In the genomic region with DNA sequence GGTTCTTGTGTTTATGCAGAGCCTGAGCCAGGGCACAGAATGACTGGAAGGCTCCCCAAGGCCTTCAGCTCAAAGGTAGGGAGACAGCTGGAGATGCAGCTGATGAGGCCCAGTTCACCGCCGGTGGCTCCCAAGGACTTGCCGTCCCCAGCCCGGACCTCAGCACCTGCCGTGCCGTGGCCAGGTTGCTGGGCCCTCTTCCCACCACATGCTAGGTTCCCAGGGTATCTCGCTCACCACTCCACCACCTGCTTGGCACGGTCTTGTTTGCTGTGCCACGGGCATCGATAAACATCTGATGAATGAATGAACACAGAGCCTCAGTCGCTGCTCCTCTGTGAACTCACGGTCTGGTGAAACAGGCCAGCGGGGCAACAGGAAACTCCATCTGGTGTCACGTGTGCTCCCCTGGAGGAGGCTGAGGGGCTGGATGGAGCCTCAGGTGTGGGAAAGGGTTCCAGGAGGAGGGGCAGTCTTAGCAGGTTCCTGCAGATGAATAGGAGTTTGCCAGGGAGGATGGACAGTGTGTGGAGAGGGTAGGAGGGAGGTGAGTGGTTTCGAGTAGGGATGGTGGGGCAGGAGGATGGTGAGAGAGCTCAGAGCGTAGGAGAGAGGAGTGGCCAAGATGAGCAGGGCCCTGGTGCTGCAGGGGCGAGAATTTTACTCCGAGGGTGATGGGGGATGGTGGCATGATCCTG, we compare ENCODE assay signal across 1 cellular context.
TF ChIP-seq lines count a peak whose summit lies in the region.

No MANE protein-coding gene starts in this region.

TF ChIP-seq in H1, 55 proteins besides CTCF, POLR2A, EP300 and RAD21:
- TF ChIP-seq TBP (IDR thresholded peaks at IDR 0.05; ENCODE audit: low read depth, low read length) (no peak), RXRA (IDR thresholded peaks at IDR 0.05; ENCODE audit: insufficient read depth, low read depth, low read length) (no peak), GABPA (IDR thresholded peaks at IDR 0.05; ENCODE audit: borderline replicate concordance, insufficient read depth, low read length) (no peak), SUZ12 (IDR thresholded peaks at IDR 0.05; ENCODE audit: low read length) (no peak), SIRT6 (IDR thresholded peaks at IDR 0.05; ENCODE audit: low read length) (no peak), KDM1A (IDR thresholded peaks at IDR 0.05; ENCODE audit: borderline replicate concordance, low read length) (no peak), EZH2 (IDR thresholded peaks at IDR 0.05; ENCODE audit: low read depth, low read length, severe bottlenecking) (no peak), JUND (IDR thresholded peaks at IDR 0.05; ENCODE audit: low read length) (no peak), SIN3A (conservative IDR thresholded peaks at IDR 0.05 in 1 of 2, IDR thresholded peaks at IDR 0.05 in 1 of 2; ENCODE audit: low read depth in 1 of 2, low read length in 2 of 2) (no peak), TCF12 (IDR thresholded peaks at IDR 0.05; ENCODE audit: low read depth, low read length) (no peak), CHD2 (IDR thresholded peaks at IDR 0.05; ENCODE audit: low read length) (no peak)
- TF ChIP-seq, protein P1, sequence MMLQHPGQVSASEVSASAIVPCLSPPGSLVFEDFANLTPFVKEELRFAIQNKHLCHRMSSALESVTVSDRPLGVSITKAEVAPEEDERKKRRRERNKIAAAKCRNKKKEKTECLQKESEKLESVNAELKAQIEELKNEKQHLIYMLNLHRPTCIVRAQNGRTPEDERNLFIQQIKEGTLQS (IDR thresholded peaks at IDR 0.05; ENCODE audit: insufficient read depth, low read depth, low read length) = no peak
- TF ChIP-seq, protein P2, sequence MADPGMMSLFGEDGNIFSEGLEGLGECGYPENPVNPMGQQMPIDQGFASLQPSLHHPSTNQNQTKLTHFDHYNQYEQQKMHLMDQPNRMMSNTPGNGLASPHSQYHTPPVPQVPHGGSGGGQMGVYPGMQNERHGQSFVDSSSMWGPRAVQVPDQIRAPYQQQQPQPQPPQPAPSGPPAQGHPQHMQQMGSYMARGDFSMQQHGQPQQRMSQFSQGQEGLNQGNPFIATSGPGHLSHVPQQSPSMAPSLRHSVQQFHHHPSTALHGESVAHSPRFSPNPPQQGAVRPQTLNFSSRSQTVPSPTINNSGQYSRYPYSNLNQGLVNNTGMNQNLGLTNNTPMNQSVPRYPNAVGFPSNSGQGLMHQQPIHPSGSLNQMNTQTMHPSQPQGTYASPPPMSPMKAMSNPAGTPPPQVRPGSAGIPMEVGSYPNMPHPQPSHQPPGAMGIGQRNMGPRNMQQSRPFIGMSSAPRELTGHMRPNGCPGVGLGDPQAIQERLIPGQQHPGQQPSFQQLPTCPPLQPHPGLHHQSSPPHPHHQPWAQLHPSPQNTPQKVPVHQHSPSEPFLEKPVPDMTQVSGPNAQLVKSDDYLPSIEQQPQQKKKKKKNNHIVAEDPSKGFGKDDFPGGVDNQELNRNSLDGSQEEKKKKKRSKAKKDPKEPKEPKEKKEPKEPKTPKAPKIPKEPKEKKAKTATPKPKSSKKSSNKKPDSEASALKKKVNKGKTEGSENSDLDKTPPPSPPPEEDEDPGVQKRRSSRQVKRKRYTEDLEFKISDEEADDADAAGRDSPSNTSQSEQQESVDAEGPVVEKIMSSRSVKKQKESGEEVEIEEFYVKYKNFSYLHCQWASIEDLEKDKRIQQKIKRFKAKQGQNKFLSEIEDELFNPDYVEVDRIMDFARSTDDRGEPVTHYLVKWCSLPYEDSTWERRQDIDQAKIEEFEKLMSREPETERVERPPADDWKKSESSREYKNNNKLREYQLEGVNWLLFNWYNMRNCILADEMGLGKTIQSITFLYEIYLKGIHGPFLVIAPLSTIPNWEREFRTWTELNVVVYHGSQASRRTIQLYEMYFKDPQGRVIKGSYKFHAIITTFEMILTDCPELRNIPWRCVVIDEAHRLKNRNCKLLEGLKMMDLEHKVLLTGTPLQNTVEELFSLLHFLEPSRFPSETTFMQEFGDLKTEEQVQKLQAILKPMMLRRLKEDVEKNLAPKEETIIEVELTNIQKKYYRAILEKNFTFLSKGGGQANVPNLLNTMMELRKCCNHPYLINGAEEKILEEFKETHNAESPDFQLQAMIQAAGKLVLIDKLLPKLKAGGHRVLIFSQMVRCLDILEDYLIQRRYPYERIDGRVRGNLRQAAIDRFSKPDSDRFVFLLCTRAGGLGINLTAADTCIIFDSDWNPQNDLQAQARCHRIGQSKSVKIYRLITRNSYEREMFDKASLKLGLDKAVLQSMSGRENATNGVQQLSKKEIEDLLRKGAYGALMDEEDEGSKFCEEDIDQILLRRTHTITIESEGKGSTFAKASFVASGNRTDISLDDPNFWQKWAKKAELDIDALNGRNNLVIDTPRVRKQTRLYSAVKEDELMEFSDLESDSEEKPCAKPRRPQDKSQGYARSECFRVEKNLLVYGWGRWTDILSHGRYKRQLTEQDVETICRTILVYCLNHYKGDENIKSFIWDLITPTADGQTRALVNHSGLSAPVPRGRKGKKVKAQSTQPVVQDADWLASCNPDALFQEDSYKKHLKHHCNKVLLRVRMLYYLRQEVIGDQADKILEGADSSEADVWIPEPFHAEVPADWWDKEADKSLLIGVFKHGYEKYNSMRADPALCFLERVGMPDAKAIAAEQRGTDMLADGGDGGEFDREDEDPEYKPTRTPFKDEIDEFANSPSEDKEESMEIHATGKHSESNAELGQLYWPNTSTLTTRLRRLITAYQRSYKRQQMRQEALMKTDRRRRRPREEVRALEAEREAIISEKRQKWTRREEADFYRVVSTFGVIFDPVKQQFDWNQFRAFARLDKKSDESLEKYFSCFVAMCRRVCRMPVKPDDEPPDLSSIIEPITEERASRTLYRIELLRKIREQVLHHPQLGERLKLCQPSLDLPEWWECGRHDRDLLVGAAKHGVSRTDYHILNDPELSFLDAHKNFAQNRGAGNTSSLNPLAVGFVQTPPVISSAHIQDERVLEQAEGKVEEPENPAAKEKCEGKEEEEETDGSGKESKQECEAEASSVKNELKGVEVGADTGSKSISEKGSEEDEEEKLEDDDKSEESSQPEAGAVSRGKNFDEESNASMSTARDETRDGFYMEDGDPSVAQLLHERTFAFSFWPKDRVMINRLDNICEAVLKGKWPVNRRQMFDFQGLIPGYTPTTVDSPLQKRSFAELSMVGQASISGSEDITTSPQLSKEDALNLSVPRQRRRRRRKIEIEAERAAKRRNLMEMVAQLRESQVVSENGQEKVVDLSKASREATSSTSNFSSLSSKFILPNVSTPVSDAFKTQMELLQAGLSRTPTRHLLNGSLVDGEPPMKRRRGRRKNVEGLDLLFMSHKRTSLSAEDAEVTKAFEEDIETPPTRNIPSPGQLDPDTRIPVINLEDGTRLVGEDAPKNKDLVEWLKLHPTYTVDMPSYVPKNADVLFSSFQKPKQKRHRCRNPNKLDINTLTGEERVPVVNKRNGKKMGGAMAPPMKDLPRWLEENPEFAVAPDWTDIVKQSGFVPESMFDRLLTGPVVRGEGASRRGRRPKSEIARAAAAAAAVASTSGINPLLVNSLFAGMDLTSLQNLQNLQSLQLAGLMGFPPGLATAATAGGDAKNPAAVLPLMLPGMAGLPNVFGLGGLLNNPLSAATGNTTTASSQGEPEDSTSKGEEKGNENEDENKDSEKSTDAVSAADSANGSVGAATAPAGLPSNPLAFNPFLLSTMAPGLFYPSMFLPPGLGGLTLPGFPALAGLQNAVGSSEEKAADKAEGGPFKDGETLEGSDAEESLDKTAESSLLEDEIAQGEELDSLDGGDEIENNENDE (IDR thresholded peaks at IDR 0.05; ENCODE audit: insufficient replicate concordance, low read length) = no peak
